ENCODE assay signal across 7 cellular contexts in the genomic region with DNA sequence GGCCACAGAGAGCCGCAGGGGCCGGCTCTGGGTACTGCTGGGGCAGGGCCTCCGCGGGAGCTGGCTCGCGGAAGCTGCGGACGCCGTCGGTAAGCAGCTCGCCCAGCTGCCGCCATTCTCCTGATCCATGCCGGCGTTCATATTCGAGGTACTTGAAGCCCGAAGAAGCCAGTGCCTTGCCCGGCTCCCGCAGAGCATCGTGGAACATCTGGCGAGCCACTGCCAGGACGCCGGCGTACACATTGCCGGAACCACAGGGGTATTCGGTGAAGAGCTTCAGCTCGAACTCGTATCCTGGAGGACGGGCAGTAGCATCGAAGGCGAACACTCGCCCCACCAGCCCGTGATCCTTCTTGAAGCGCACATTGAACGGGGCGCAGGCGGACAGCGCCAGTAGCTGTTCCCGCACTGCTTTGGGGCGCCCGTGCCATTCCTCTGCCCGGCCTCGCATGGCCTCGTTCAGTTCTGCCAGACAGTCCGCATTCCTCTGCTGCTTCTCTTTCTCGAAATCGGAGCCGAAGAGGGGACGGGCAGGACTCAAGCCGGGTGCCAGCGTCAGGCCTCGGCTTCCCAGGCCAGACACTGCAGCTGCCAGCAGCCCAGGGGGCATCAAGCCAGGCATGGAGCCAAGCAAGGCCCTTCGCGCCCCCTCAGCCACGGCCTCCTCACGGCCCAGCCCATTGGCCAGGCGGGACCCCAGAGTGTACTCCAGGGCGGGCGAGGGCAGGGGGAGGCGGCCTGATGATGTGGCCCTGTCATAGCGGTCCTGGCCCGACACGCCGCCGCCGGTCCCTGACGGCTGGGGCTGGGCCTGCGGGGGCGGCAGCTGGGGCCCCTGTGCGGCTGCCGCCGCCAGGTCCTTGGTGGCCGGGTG. TPM values are rescaled to one million over a fixed set of nuclear protein-coding genes. Genes with fewer than 3 reads are reported as not detected.
DNase-seq lines count a peak whose midpoint lies in the region; ATAC-seq and TF ChIP-seq lines count a peak whose summit lies in the region.

No MANE protein-coding gene starts in this region.

- peak overlapping the region; percentile 33 to 87 for H3K27ac ChIP-seq in testis

- H3K9me3 ChIP-seq in testis, result no peaks in the 10 kb centered on the region

- H3K36me3 Mint-ChIP-seq in activated naive CD8-positive, alpha-beta T cell treated with anti-CD3 and anti-CD28 coated beads, Interleukin-2, amount 50 U/mL, for 24 hours (ENCODE audit: low read depth), result peaks cover 2% of the 10 kb centered on the region

- H3K27me3 Mint-ChIP-seq in activated naive CD8-positive, alpha-beta T cell treated with anti-CD3 and anti-CD28 coated beads, Interleukin-2, amount 50 U/mL, for 24 hours, result no peaks in the 10 kb centered on the region

- H3K4me3 Mint-ChIP-seq in activated naive CD8-positive, alpha-beta T cell treated with anti-CD3 and anti-CD28 coated beads, Interleukin-2, amount 50 U/mL, for 24 hours, result peak overlapping the region; percentile 68

- H3K36me3 ChIP-seq in testis (ENCODE audit: low read depth, missing control alignments), result no peaks in the 10 kb centered on the region

- H3K4me3 ChIP-seq in GM08714 (ENCODE audit: low read length) (peak overlapping the region; percentile 57), testis (peak overlapping the region; percentile 75 to 84)

- no peak for TF ChIP-seq POLR2A in testis (IDR thresholded peaks at IDR 0.05)

- peaks cover 29% of the 10 kb centered on the region for H3K4me1 Mint-ChIP-seq in activated naive CD8-positive, alpha-beta T cell treated with anti-CD3 and anti-CD28 coated beads, Interleukin-2, amount 50 U/mL, for 24 hours

- TF ChIP-seq CTCF in testis (IDR thresholded peaks at IDR 0.05), result no peak

- H3K27ac Mint-ChIP-seq in activated naive CD8-positive, alpha-beta T cell treated with anti-CD3 and anti-CD28 coated beads, Interleukin-2, amount 50 U/mL, for 24 hours, result no peak overlapping the region

- intact Hi-C loops in testis (cut with DNase I; ENCODE audit: low total_unique reads), result loop anchor here (10.0 kb wide), 1 partner anchor 110 kb away; no protein-coding TSS in a partner anchor

- H3K27me3 ChIP-seq in testis, result no peaks in the 10 kb centered on the region

- no peaks in the 10 kb centered on the region for H3K9me3 Mint-ChIP-seq in activated naive CD8-positive, alpha-beta T cell treated with anti-CD3 and anti-CD28 coated beads, Interleukin-2, amount 50 U/mL, for 24 hours

- WGBS in testis, 2 donors, result 42 to 81% methylated on average over 17 to 71 of the region's 72 CpGs

- H3K4me1 ChIP-seq in testis, result peaks cover 35% of the 10 kb centered on the region

- ATAC-seq in HG03439 (IDR thresholded peaks at IDR 0.05; ENCODE audit: unreplicated experiment), result peak; percentile 0
- ATAC-seq in activated naive CD8-positive, alpha-beta T cell treated with anti-CD3 and anti-CD28 coated beads, Interleukin-2, amount 50 U/mL, for 24 hours, result peak; percentile 18
- peak; percentile 2 for ATAC-seq in left lobe of liver
- no peak for ATAC-seq in GM18498 (IDR thresholded peaks at IDR 0.05; ENCODE audit: unreplicated experiment)

- peak; percentile 55 for DNase-seq in activated naive CD8-positive, alpha-beta T cell treated with anti-CD3 and anti-CD28 coated beads, Interleukin-2, amount 50 U/mL, for 24 hours
- DNase-seq in left lobe of liver (ENCODE audit: low spot score) (no peak), testis (no peak), NOMO-1 treated with dmso at 0.1 percent for 144 hours (lab: John Stamatoyannopoulos, UW; ENCODE audit: unreplicated experiment) (no peak)

RNA-seq across cellular contexts. Expression of a gene that starts 1.0 kb away (rescaled TPM):
- total RNA-seq in left lobe of liver, result 19.5 TPM
- total RNA-seq in testis, result 10 to 100 TPM; 36.0 to 48.3 TPM
- polyA plus RNA-seq in testis (ENCODE audit: insufficient read depth, low read depth, low replicate concordance), result 13.8 TPM

RNA-seq across cellular contexts. Expression of a gene that starts 17.5 kb away (rescaled TPM):
- total RNA-seq in left lobe of liver (5.0 TPM), testis (10 to 100 TPM in 1 of 2 donors, 1 to 10 TPM in 1; 9.4 to 11.1 TPM)
- 9.5 TPM for polyA plus RNA-seq in testis (ENCODE audit: insufficient read depth, low read depth, low replicate concordance)

RNA-seq across cellular contexts. Expression of a gene that starts 20.8 kb away (rescaled TPM):
- total RNA-seq in left lobe of liver (31.6 TPM), testis (1 to 10 TPM; 1.5 to 1.7 TPM)
- 1.7 TPM for polyA plus RNA-seq in testis (ENCODE audit: insufficient read depth, low read depth, low replicate concordance)

RNA-seq across cellular contexts. Expression of a gene that starts 22.0 kb away (rescaled TPM):
- 45.9 TPM for total RNA-seq in left lobe of liver
- total RNA-seq in testis, result 100 to 1,000 TPM; 123 to 142 TPM
- polyA plus RNA-seq in testis (ENCODE audit: insufficient read depth, low read depth, low replicate concordance), result 195 TPM

RNA-seq across cellular contexts. Expression of a gene that starts 29.7 kb away (rescaled TPM):
- not detected for total RNA-seq in left lobe of liver
- total RNA-seq in testis, result 1 to 10 TPM; 4.8 to 5.1 TPM
- polyA plus RNA-seq in testis (ENCODE audit: insufficient read depth, low read depth, low replicate concordance), result 4.8 TPM

Comparison
In these comparisons a context has a peak if more than half of its experiments do, and no peak if none do; other contexts are left out.
1. RNA of a gene that starts 20.8 kb away (total RNA-seq): 31.6 TPM in left lobe of liver (single experiment); 1.5 to 1.7 TPM in testis; every median in the first group is over 10 times any median in the second.